ENCODE assay signal across 15 cellular contexts in the genomic region with DNA sequence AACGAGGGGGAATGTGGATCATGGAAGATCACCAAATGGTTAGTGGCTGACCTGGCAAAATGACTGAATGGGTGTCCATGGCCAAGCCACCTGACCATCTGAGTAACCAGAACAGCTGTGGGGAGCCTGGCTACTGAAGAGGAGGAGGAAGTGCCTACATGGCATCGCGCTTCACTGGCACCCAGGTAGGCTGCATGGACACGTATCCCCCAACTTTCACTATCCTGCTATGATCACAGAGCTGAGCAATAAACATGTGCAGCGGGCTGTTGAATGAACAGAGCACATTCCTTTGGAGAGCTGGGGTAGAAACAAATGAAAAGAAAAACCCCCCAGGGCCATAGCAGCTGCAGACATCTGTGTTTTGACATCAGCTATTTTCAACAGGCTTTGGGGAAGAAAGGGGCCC. TPM values are rescaled to one million over a fixed set of nuclear protein-coding genes. Genes with fewer than 3 reads are reported as not detected.
DNase-seq lines count a peak whose midpoint lies in the region; ATAC-seq and TF ChIP-seq lines count a peak whose summit lies in the region.
"Had no signal": no experiment of that assay in that cellular context is flagged by ENCODE, and none has a peak within 500 bp of the region (broad histone marks: within the 10 kb centered on the region; RNA-seq: fewer than 3 reads in every experiment).

No MANE protein-coding gene starts in this region.

- H3K4me3 ChIP-seq in neural progenitor cell, result no peak overlapping the region
- H3K4me3 ChIP-seq: dorsolateral prefrontal cortex, K562, ovary had no signal

- peaks cover 14% of the 10 kb centered on the region for H4K20me1 ChIP-seq in neural progenitor cell (ENCODE audit: low read depth)

- H3K27ac ChIP-seq in neural progenitor cell, result no peak overlapping the region
- H3K27ac ChIP-seq: ovary had no signal

- peaks cover 31% of the 10 kb centered on the region for H3K79me2 ChIP-seq in neural progenitor cell (ENCODE audit: low read depth)

- H3F3A ChIP-seq in neural progenitor cell (ENCODE audit: low read depth), result no peaks in the 10 kb centered on the region

- H3K36me3 ChIP-seq in neural progenitor cell, result no peaks in the 10 kb centered on the region
- H3K36me3 ChIP-seq: ovary had no signal

- ATAC-seq in Right ventricle myocardium inferior (peak; percentile 43), Right ventricle myocardium superior (ENCODE audit: poor library complexity) (peak; percentile 7), GM18520 (IDR thresholded peaks at IDR 0.05; ENCODE audit: unreplicated experiment) (no peak), GM21825 (IDR thresholded peaks at IDR 0.05; ENCODE audit: unreplicated experiment) (no peak)
- ATAC-seq: K562, SK-N-SH treated with all-trans-retinoic acid at 6 μM for 48 hours had no signal

- no peaks in the 10 kb centered on the region for H3K9me3 ChIP-seq in neural progenitor cell (ENCODE audit: low read depth)
- H3K9me3 ChIP-seq: ovary had no signal

- peaks cover 23% of the 10 kb centered on the region for H3K36me3 Mint-ChIP-seq in neural progenitor cell

- no peaks in the 10 kb centered on the region for H3K27me3 Mint-ChIP-seq in neural progenitor cell (ENCODE audit: insufficient read depth, low read depth)

- no peak overlapping the region for H3K4me3 Mint-ChIP-seq in neural progenitor cell

- TF ChIP-seq CTCF in neural progenitor cell (IDR thresholded peaks at IDR 0.05), result no peak

- H3K27ac Mint-ChIP-seq in neural progenitor cell, result peak overlapping the region; percentile 80

- H2AFZ ChIP-seq in neural progenitor cell (replicated peaks), result no peak overlapping the region

- no peak overlapping the region for H3K4me2 ChIP-seq in neural progenitor cell

- no peaks in the 10 kb centered on the region for H3K27me3 ChIP-seq in neural progenitor cell
- H3K27me3 ChIP-seq: dorsolateral prefrontal cortex, ovary had no signal

- intact Hi-C loops in Right ventricle myocardium inferior (cut with DNase I), result no loop called here
- intact Hi-C loops in cardiac septum (cut with DNase I), result no loop called here
- intact Hi-C loops in Right ventricle myocardium superior (cut with DNase I), result no loop called here

- H3K4me1 Mint-ChIP-seq in neural progenitor cell, result peaks cover 20% of the 10 kb centered on the region

- H3K9ac ChIP-seq in neural progenitor cell, result no peak overlapping the region

- peaks cover under 1% of the 10 kb centered on the region for H3K4me1 ChIP-seq in neural progenitor cell

- DNase-seq in Right ventricle myocardium inferior (ENCODE audit: missing footprints) (no peak), cardiac septum (ENCODE audit: low spot score) (no peak), Right ventricle myocardium superior (no peak), neural progenitor cell (ENCODE audit: low spot score) (no peak), cerebellar cortex (ENCODE audit: low spot score) (no peak), NCI-H1048 (lab: John Stamatoyannopoulos, UW) (no peak)
- DNase-seq: dorsolateral prefrontal cortex, H7, NCI-H1417 treated with DMSO at 0.1 percent for 48 hours, NCI-H2227 treated with DMSO at 0.1 percent for 48 hours, ovary had no signal

- H3K9me3 Mint-ChIP-seq in neural progenitor cell, result no peaks in the 10 kb centered on the region

RNA-seq across cellular contexts. Expression of a gene that starts 6.5 kb away (rescaled TPM):
- 232 TPM for total RNA-seq in Right ventricle myocardium inferior
- 193 TPM for total RNA-seq in cardiac septum
- total RNA-seq in Right ventricle myocardium superior, result 208 TPM
- 105 and 153 TPM in 2 replicates for total RNA-seq in neural progenitor cell (ENCODE audit: low replicate concordance)

Comparison
In these comparisons a context has a peak if more than half of its experiments do, and no peak if none do; other contexts are left out.
1. ATAC-seq: peak in Right ventricle myocardium inferior (single experiment) and Right ventricle myocardium superior (single experiment); none in GM18520 (single experiment) and GM21825 (single experiment).